ENCODE assay signal across 16 cellular contexts in genomic region chr2:150255528-150255927, GRCh38.
DNase-seq lines count a peak whose midpoint lies in the region; ATAC-seq, FAIRE-seq and TF ChIP-seq lines count a peak whose summit lies in the region.
"Had no signal": no experiment of that assay in that cellular context is flagged by ENCODE, and none has a peak within 500 bp of the region (broad histone marks: within the 10 kb centered on the region; RNA-seq: fewer than 3 reads in every experiment).

No MANE protein-coding gene starts in this region.

- no peak overlapping the region for H3K4me3 ChIP-seq in AG10803 (ENCODE audit: low read length)
- no peak overlapping the region for H3K4me3 ChIP-seq in bronchial epithelial cell (ENCODE audit: low read depth, low read length)

- no peak for TF ChIP-seq CTCF in AG10803 (conservative IDR thresholded peaks at IDR 0.05; ENCODE audit: low read length)
- no peak for TF ChIP-seq CTCF in bronchial epithelial cell (IDR thresholded peaks at IDR 0.05; ENCODE audit: insufficient read depth, low read length, severe bottlenecking)

- H3K36me3 ChIP-seq in bronchial epithelial cell (ENCODE audit: control insufficient read depth, insufficient read depth, low read length), result no peaks in the 10 kb centered on the region

- no peak for ATAC-seq in HG03108 (IDR thresholded peaks at IDR 0.05; ENCODE audit: unreplicated experiment)
- ATAC-seq: activated CD4-positive, CD25-positive, alpha-beta regulatory T cell treated with anti-CD3 and anti-CD28 coated beads, Interleukin-2, amount 50 U/mL, for 24 hours; esophagus mucosa; stimulated activated naive CD8-positive, alpha-beta T cell treated with anti-CD3 and anti-CD28 coated beads, Interleukin-15, Interleukin-2, amounts not matched to agents 100 U/mL and 50 U/mL, for 24 hours; T-helper 17 cell had no signal

- no peaks in the 10 kb centered on the region for H3K27me3 ChIP-seq in bronchial epithelial cell (ENCODE audit: control insufficient read depth, insufficient read depth, low read length)

- DNase-seq in AG10803 (ENCODE audit: low read depth) (peak; percentile 86), HT1080 (ENCODE audit: low read depth) (peak; percentile 30), bronchial epithelial cell (ENCODE audit: low read depth) (peak; percentile 54), kidney glomerular epithelial cell (lab: John Stamatoyannopoulos, UW) (peak; percentile 20), MV-4-11 (lab: John Stamatoyannopoulos, UW) (no peak), T1000 (lab: John Stamatoyannopoulos, UW) (no peak)
- no peak for DNase-seq in stimulated activated CD4-positive, alpha-beta T cell treated with anti-CD3 and anti-CD28 coated beads, Interleukin-4, amount 100 ng/mL, for 4 hours
- DNase-seq: activated naive CD4-positive, alpha-beta T cell treated with anti-CD3 and anti-CD28 coated beads for 36 hours; mesendoderm; NCI-H2081; NCI-H82; stimulated activated naive CD8-positive, alpha-beta T cell treated with anti-CD3 and anti-CD28 coated beads, Interleukin-15, Interleukin-2, amounts not matched to agents 100 U/mL and 50 U/mL, for 24 hours; T-helper 17 cell had no signal

- no peak for FAIRE-seq in bronchial epithelial cell (lab: Jason Lieb, UNC)

Comparison
In these comparisons a context has a peak if more than half of its experiments do, and no peak if none do; other contexts are left out.
1. DNase-seq: peak in AG10803 (single experiment), HT1080 (single experiment), bronchial epithelial cell (single experiment) and kidney glomerular epithelial cell (single experiment); none in MV-4-11 (single experiment), T1000 (single experiment) and stimulated activated CD4-positive, alpha-beta T cell treated with anti-CD3 and anti-CD28 coated beads, Interleukin-4, amount 100 ng/mL, for 4 hours (0 of 2).